1 cellular context compared by ENCODE assay signal in genomic region chr20:44151621-44152416, GRCh38.
TF ChIP-seq lines count a peak whose summit lies in the region.

No MANE protein-coding gene starts in this region.

TF ChIP-seq in HCT116, 20 proteins besides CTCF, POLR2A, EP300 and RAD21 (continued from another document):
- TF ChIP-seq YY1 (IDR thresholded peaks at IDR 0.05; ENCODE audit: extremely low read depth, insufficient replicate concordance, low read depth, low read length) (no peak), ZNF274 (IDR thresholded peaks at IDR 0.05; ENCODE audit: low read depth, low read length) (no peak), POLR2AphosphoS5 (IDR thresholded peaks at IDR 0.05; ENCODE audit: low read depth, low read length) (no peak), EZH2phosphoT487 (IDR thresholded peaks at IDR 0.05; ENCODE audit: borderline replicate concordance) (no peak), ZFX (IDR thresholded peaks at IDR 0.05) (peak; percentile 31; the same call in 1 of the 2 replicates)
TF ChIP-seq in HCT116: peak in this region for 7.
